In the genomic region with DNA sequence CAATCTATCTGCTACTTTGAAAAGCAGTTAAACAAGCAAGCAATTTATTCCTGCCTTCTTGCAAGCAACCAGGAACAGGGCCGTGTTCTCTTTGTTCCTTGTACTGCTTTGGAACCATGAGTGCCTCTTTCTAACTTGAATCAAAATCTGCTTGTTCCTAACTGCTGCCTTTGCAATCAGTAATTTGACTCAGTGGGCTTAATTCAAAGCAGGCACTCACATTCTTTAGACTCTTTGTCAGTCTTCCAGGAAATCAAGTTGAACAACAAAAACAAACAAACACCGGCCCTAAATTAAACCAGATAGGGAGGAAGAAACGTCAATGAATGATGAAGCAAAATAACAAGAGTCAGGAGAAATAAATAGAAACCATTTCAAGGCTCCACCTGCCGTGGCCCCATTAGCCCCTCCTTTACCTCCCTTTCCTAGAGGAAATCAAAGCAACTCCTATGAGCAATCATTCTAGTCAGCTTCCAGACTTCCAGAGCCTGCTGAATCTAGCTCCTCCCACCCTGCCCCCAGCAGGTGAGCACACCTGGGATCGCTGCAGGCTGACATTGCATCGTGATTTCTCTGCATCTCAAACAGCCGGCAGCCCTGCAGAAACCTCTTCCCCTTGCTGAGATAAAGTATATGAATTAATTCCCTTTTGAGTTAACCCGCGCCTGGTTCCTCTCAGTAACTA, we compare ENCODE assay signal across 11 cellular contexts.
DNase-seq lines count a peak whose midpoint lies in the region; ATAC-seq and TF ChIP-seq lines count a peak whose summit lies in the region.
"Had no signal": no experiment of that assay in that cellular context is flagged by ENCODE, and none has a peak within 500 bp of the region (broad histone marks: within the 10 kb centered on the region; RNA-seq: fewer than 3 reads in every experiment).

No MANE protein-coding gene starts in this region.

- H3K27ac Mint-ChIP-seq in neural progenitor cell: peak overlapping the region; percentile 81
- H3K27ac Mint-ChIP-seq in osteocyte (ENCODE audit: unreplicated experiment): no peak overlapping the region
- H3K27ac Mint-ChIP-seq: stimulated activated memory B cell treated with anti-CD40 and anti-IgM and Interleukin-4, amounts not matched to agents 10 μg/mL and 1 μg/mL and 100 μg/mL, for 72 hours had no signal

- H2AFZ ChIP-seq in neural progenitor cell (replicated peaks): peak overlapping the region; percentile 80

- no peak overlapping the region for H3K9ac ChIP-seq in neural progenitor cell

- peaks cover 37% of the 10 kb centered on the region for H3K4me1 ChIP-seq in neural progenitor cell

- H3K4me1 Mint-ChIP-seq in neural progenitor cell: peaks cover 51% of the 10 kb centered on the region
- H3K4me1 Mint-ChIP-seq in osteocyte (ENCODE audit: unreplicated experiment): peaks cover 7% of the 10 kb centered on the region

- TF ChIP-seq CTCF in neural progenitor cell (IDR thresholded peaks at IDR 0.05) (no peak), osteocyte (IDR thresholded peaks at IDR 0.05) (no peak)

- H3K27me3 Mint-ChIP-seq in neural progenitor cell (ENCODE audit: insufficient read depth, low read depth) (no peaks in the 10 kb centered on the region), osteocyte (ENCODE audit: unreplicated experiment) (peaks cover 3% of the 10 kb centered on the region)

- H3K9me3 Mint-ChIP-seq in neural progenitor cell (no peaks in the 10 kb centered on the region), osteocyte (ENCODE audit: unreplicated experiment) (no peaks in the 10 kb centered on the region)
- H3K9me3 Mint-ChIP-seq: stimulated activated memory B cell treated with anti-CD40 and anti-IgM and Interleukin-4, amounts not matched to agents 10 μg/mL and 1 μg/mL and 100 μg/mL, for 72 hours had no signal

- no peak overlapping the region for H3K4me3 ChIP-seq in neural progenitor cell

- DNase-seq in EH (ENCODE audit: low read depth) (peak; percentile 25), NCI-H748 (lab: John Stamatoyannopoulos, UW; ENCODE audit: unreplicated experiment) (peak; percentile 91), neural progenitor cell (ENCODE audit: low spot score) (peak; percentile 14), osteocyte (ENCODE audit: extremely low spot score, unreplicated experiment) (no peak), NCI-H446 (lab: John Stamatoyannopoulos, UW) (no peak)
- DNase-seq: DND-41, IMR-90 had no signal

- peak overlapping the region; percentile 45 for H3K4me2 ChIP-seq in neural progenitor cell

- H3K4me3 Mint-ChIP-seq in neural progenitor cell (peak overlapping the region; percentile 1), osteocyte (ENCODE audit: unreplicated experiment) (no peak overlapping the region)
- H3K4me3 Mint-ChIP-seq: stimulated activated memory B cell treated with anti-CD40 and anti-IgM and Interleukin-4, amounts not matched to agents 10 μg/mL and 1 μg/mL and 100 μg/mL, for 72 hours had no signal

- H3K36me3 Mint-ChIP-seq in neural progenitor cell (no peaks in the 10 kb centered on the region), osteocyte (ENCODE audit: unreplicated experiment) (no peaks in the 10 kb centered on the region)
- H3K36me3 Mint-ChIP-seq: stimulated activated memory B cell treated with anti-CD40 and anti-IgM and Interleukin-4, amounts not matched to agents 10 μg/mL and 1 μg/mL and 100 μg/mL, for 72 hours had no signal

- H3K79me2 ChIP-seq in neural progenitor cell (ENCODE audit: low read depth): no peaks in the 10 kb centered on the region

- peak overlapping the region; percentile 2 for H3K27ac ChIP-seq in neural progenitor cell

- ATAC-seq in esophagus mucosa: peak; percentile 63
- ATAC-seq in GM18858 (IDR thresholded peaks at IDR 0.05; ENCODE audit: unreplicated experiment): no peak
- no peak for ATAC-seq in GM18873 (IDR thresholded peaks at IDR 0.05; ENCODE audit: low FRiP score, unreplicated experiment)
- ATAC-seq: stimulated activated memory B cell treated with anti-CD40 and anti-IgM and Interleukin-4, amounts not matched to agents 10 μg/mL and 1 μg/mL and 100 μg/mL, for 72 hours had no signal

- peaks cover 21% of the 10 kb centered on the region for H3F3A ChIP-seq in neural progenitor cell (ENCODE audit: low read depth)

- H3K27me3 ChIP-seq in neural progenitor cell: no peaks in the 10 kb centered on the region

- H3K9me3 ChIP-seq in neural progenitor cell (ENCODE audit: low read depth): no peaks in the 10 kb centered on the region

- no peaks in the 10 kb centered on the region for H3K36me3 ChIP-seq in neural progenitor cell

- no peaks in the 10 kb centered on the region for H4K20me1 ChIP-seq in neural progenitor cell (ENCODE audit: low read depth)

Comparison
In these comparisons a context has a peak if more than half of its experiments do, and no peak if none do; other contexts are left out.
1. DNase-seq: peak in EH (single experiment), NCI-H748 (single experiment) and neural progenitor cell (single experiment); none in osteocyte (single experiment) and NCI-H446 (0 of 2).